Comparison of ENCODE assay signal across 16 cellular contexts in the genomic region with DNA sequence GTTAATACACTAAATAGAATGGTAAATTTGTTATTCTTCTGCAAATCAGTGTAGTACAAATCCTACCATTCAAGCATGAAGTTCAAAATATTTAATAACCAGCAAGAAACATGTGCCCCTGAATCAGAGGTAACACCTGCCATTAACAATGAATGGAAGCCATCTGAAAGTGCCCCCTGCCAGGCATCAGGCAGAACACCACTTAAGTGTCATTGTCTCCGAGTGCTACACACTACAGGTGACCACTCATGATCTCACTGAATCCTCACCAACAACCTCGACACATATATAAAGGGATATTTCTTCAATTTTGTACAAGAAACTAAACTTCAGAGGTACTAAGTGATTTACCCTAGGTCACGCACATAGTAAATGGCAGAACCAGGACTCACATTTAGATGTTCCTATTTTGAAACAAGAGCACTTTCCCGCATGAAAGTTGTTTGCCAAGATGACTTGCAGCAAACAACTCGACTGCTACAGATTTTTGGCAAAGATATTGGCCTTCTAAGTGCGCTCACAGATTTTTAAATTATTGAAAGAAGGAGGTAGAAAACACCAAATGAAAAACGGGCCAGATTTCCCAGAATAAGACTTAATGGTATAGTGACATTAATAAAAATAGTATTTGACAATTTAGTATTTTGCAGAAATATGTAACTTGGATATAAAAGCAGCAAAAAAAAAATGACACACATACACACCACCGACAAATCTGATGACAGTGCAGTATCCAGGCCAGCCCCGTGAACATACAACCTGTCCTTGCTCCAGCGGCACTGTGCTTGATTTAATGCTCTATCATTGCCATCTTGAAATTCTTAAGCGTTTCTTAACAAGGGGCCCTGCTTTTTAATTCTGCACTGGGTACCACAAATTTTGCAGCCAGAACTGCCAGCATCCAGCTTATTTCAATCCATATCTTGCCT.
DNase-seq lines count a peak whose midpoint lies in the region; ATAC-seq and TF ChIP-seq lines count a peak whose summit lies in the region.
"Had no signal": no experiment of that assay in that cellular context is flagged by ENCODE, and none has a peak within 500 bp of the region (broad histone marks: within the 10 kb centered on the region; RNA-seq: fewer than 3 reads in every experiment).

No MANE protein-coding gene starts in this region.

- DNase-seq in activated CD4-positive, alpha-beta T cell treated with anti-CD3 and anti-CD28 coated beads, Interleukin-2, amount 10 ng/mL, durations not matched to agents 24 days and 14 days, result peak; percentile 41
- DNase-seq in activated CD4-positive, alpha-beta T cell treated with anti-CD3 and anti-CD28 coated beads, Interleukin-2, amount 50 U/mL, for 4 hours, result no peak
- DNase-seq in NCI-H2107 (lab: John Stamatoyannopoulos, UW) (peak; percentile 50), WTC11 (ENCODE audit: low spot score) (no peak), Calu3 (no peak), vagina (ENCODE audit: extremely low spot score in 2 of 2) (no peak)
- DNase-seq in activated T-cell treated with anti-CD3 and anti-CD28 coated beads, Interleukin-2, amount 50 U/mL, for 48 hours, result no peak
- DNase-seq: activated CD4-positive, alpha-beta T cell treated with anti-CD3 and anti-CD28 coated beads for 4 hours; GOT3; midbrain; NK-92 treated with Interleukin-12 subunit alpha and Interleukin-12 subunit beta, amount 100 ng/mL, for 24 hours; SIG-M5 had no signal

- CTCF ChIA-PET in WTC11 (lab: Charles Lee) (interaction anchor here (1.1 kb wide), 1 partner anchor 16 kb away, joined by 3 read pairs; no protein-coding TSS in a partner anchor), Calu3 (lab: Charles Lee) (interaction anchor here (1.6 kb wide), 1 partner anchor 148 kb away, joined by 3 read pairs; no protein-coding TSS in a partner anchor)

- no peaks in the 10 kb centered on the region for H3K36me3 Mint-ChIP-seq in activated CD4-positive, alpha-beta T cell treated with anti-CD3 and anti-CD28 coated beads, Interleukin-2, amount 10 ng/mL, durations not matched to agents 24 days and 14 days (ENCODE audit: low read depth)
- H3K36me3 Mint-ChIP-seq in WTC11 (no peaks in the 10 kb centered on the region), Calu3 (ENCODE audit: insufficient read depth, unreplicated experiment) (no peaks in the 10 kb centered on the region)
- H3K36me3 Mint-ChIP-seq: activated naive CD4-positive, alpha-beta T cell treated with anti-CD3 and anti-CD28 coated beads, Interleukin-2, amount 50 U/mL, for 72 hours had no signal

- H3K9me3 Mint-ChIP-seq in activated CD4-positive, alpha-beta T cell treated with anti-CD3 and anti-CD28 coated beads, Interleukin-2, amount 10 ng/mL, durations not matched to agents 24 days and 14 days, result no peaks in the 10 kb centered on the region
- H3K9me3 Mint-ChIP-seq in WTC11, result no peaks in the 10 kb centered on the region
- no peaks in the 10 kb centered on the region for H3K9me3 Mint-ChIP-seq in Calu3 (ENCODE audit: low read depth, unreplicated experiment)
- H3K9me3 Mint-ChIP-seq: activated naive CD4-positive, alpha-beta T cell treated with anti-CD3 and anti-CD28 coated beads, Interleukin-2, amount 50 U/mL, for 72 hours had no signal

- ATAC-seq in WTC11 (peak; percentile 60), esophagus mucosa (no peak)
- ATAC-seq: activated naive CD4-positive, alpha-beta T cell treated with anti-CD3 and anti-CD28 coated beads, Interleukin-2, amount 50 U/mL, for 72 hours; GM12878 had no signal

- peaks cover 5% of the 10 kb centered on the region for H3K4me1 Mint-ChIP-seq in activated CD4-positive, alpha-beta T cell treated with anti-CD3 and anti-CD28 coated beads, Interleukin-2, amount 10 ng/mL, durations not matched to agents 24 days and 14 days
- H3K4me1 Mint-ChIP-seq in WTC11 (peaks cover 31% of the 10 kb centered on the region), Calu3 (ENCODE audit: low read depth, unreplicated experiment) (peaks cover 57% of the 10 kb centered on the region)

- TF ChIP-seq CTCF in WTC11 (IDR thresholded peaks at IDR 0.05) (no peak), Calu3 (IDR thresholded peaks at IDR 0.05; ENCODE audit: unreplicated experiment) (no peak), vagina (IDR thresholded peaks at IDR 0.05) (no peak)

- no peak overlapping the region for H3K4me3 Mint-ChIP-seq in activated CD4-positive, alpha-beta T cell treated with anti-CD3 and anti-CD28 coated beads, Interleukin-2, amount 10 ng/mL, durations not matched to agents 24 days and 14 days
- H3K4me3 Mint-ChIP-seq in WTC11 (no peak overlapping the region), Calu3 (ENCODE audit: low read depth, unreplicated experiment) (no peak overlapping the region)

- no peak for TF ChIP-seq POLR2A in vagina (IDR thresholded peaks at IDR 0.05)

- H3K27me3 Mint-ChIP-seq in activated CD4-positive, alpha-beta T cell treated with anti-CD3 and anti-CD28 coated beads, Interleukin-2, amount 10 ng/mL, durations not matched to agents 24 days and 14 days, result no peaks in the 10 kb centered on the region
- no peaks in the 10 kb centered on the region for H3K27me3 Mint-ChIP-seq in WTC11 (ENCODE audit: low read depth)
- H3K27me3 Mint-ChIP-seq in Calu3 (ENCODE audit: unreplicated experiment), result no peaks in the 10 kb centered on the region

- BruUV-seq in Calu3 (replicated peaks; lab: Mats Ljungman, UMichigan), result no TSS peak

- POLR2A ChIA-PET in WTC11 (lab: Charles Lee), result no interaction called here

- H3K4me1 ChIP-seq in vagina, result no peaks in the 10 kb centered on the region
- H3K4me1 ChIP-seq: breast epithelium had no signal

- H3K9me3 ChIP-seq in vagina, result no peaks in the 10 kb centered on the region
- H3K9me3 ChIP-seq: breast epithelium had no signal

- no peak overlapping the region for H3K27ac Mint-ChIP-seq in activated CD4-positive, alpha-beta T cell treated with anti-CD3 and anti-CD28 coated beads, Interleukin-2, amount 10 ng/mL, durations not matched to agents 24 days and 14 days
- H3K27ac Mint-ChIP-seq in WTC11 (no peak overlapping the region), Calu3 (ENCODE audit: unreplicated experiment) (no peak overlapping the region)
- H3K27ac Mint-ChIP-seq: activated naive CD4-positive, alpha-beta T cell treated with anti-CD3 and anti-CD28 coated beads, Interleukin-2, amount 50 U/mL, for 72 hours had no signal

- H3K36me3 ChIP-seq in vagina, result no peaks in the 10 kb centered on the region
- H3K36me3 ChIP-seq: breast epithelium had no signal

- intact Hi-C loops in activated CD4-positive, alpha-beta T cell treated with anti-CD3 and anti-CD28 coated beads, Interleukin-2, amount 10 ng/mL, durations not matched to agents 24 days and 14 days (cut with micrococcal nuclease), result no loop called here
- intact Hi-C loops in Calu3 (cut with micrococcal nuclease; ENCODE audit: unreplicated experiment), result no loop called here
- intact Hi-C loops in vagina (cut with DNase I), result no loop called here

- no peak overlapping the region for H3K27ac ChIP-seq in vagina
- H3K27ac ChIP-seq: breast epithelium had no signal

- H3K27me3 ChIP-seq in vagina, result no peaks in the 10 kb centered on the region
- H3K27me3 ChIP-seq: breast epithelium had no signal

- H3K4me3 ChIP-seq in vagina, result no peak overlapping the region
- H3K4me3 ChIP-seq: breast epithelium, GM12878 had no signal

TF ChIP-seq in WTC11, 78 proteins besides CTCF, POLR2A, EP300 and RAD21 (continues in another document):
- TF ChIP-seq TP53 (CRISPR knock-in tag; IDR thresholded peaks at IDR 0.05) (no peak), ZNF138 (CRISPR knock-in tag; conservative IDR thresholded peaks at IDR 0.05) (no peak), ZNF416 (CRISPR knock-in tag; IDR thresholded peaks at IDR 0.05) (no peak), NR3C1 (CRISPR knock-in tag; conservative IDR thresholded peaks at IDR 0.05; ENCODE audit: low read depth) (no peak), TEAD1 (CRISPR knock-in tag; IDR thresholded peaks at IDR 0.05) (no peak), HMGA2 (CRISPR knock-in tag; IDR thresholded peaks at IDR 0.05) (no peak), OVOL2 (CRISPR knock-in tag; IDR thresholded peaks at IDR 0.05; ENCODE audit: borderline replicate concordance) (no peak), JUN (CRISPR knock-in tag; IDR thresholded peaks at IDR 0.05) (no peak), FOXK1 (CRISPR knock-in tag; IDR thresholded peaks at IDR 0.05) (no peak), FOXP1 (CRISPR knock-in tag; IDR thresholded peaks at IDR 0.05; ENCODE audit: borderline replicate concordance) (no peak)
- TF ChIP-seq, protein P1, sequence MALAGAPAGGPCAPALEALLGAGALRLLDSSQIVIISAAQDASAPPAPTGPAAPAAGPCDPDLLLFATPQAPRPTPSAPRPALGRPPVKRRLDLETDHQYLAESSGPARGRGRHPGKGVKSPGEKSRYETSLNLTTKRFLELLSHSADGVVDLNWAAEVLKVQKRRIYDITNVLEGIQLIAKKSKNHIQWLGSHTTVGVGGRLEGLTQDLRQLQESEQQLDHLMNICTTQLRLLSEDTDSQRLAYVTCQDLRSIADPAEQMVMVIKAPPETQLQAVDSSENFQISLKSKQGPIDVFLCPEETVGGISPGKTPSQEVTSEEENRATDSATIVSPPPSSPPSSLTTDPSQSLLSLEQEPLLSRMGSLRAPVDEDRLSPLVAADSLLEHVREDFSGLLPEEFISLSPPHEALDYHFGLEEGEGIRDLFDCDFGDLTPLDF (CRISPR knock-in tag; IDR thresholded peaks at IDR 0.05), result no peak
- TF ChIP-seq, protein P2, sequence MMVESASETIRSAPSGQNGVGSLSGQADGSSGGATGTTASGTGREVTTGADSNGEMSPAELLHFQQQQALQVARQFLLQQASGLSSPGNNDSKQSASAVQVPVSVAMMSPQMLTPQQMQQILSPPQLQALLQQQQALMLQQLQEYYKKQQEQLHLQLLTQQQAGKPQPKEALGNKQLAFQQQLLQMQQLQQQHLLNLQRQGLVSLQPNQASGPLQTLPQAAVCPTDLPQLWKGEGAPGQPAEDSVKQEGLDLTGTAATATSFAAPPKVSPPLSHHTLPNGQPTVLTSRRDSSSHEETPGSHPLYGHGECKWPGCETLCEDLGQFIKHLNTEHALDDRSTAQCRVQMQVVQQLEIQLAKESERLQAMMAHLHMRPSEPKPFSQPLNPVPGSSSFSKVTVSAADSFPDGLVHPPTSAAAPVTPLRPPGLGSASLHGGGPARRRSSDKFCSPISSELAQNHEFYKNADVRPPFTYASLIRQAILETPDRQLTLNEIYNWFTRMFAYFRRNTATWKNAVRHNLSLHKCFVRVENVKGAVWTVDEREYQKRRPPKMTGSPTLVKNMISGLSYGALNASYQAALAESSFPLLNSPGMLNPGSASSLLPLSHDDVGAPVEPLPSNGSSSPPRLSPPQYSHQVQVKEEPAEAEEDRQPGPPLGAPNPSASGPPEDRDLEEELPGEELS (CRISPR knock-in tag; IDR thresholded peaks at IDR 0.05), result no peak

Comparison
In these comparisons a context has a peak if more than half of its experiments do, and no peak if none do; other contexts are left out.
1. DNase-seq: peak in activated CD4-positive, alpha-beta T cell treated with anti-CD3 and anti-CD28 coated beads, Interleukin-2, amount 10 ng/mL, durations not matched to agents 24 days and 14 days (single experiment) and NCI-H2107 (single experiment); none in activated CD4-positive, alpha-beta T cell treated with anti-CD3 and anti-CD28 coated beads, Interleukin-2, amount 50 U/mL, for 4 hours (0 of 2), WTC11 (single experiment), activated T-cell treated with anti-CD3 and anti-CD28 coated beads, Interleukin-2, amount 50 U/mL, for 48 hours (0 of 2), Calu3 (single experiment) and vagina (0 of 2).